1 cellular context compared by ENCODE assay signal in genomic region chr6:27667016-27667415, GRCh38.
TF ChIP-seq lines count a peak whose summit lies in the region.

No MANE protein-coding gene starts in this region.

TF ChIP-seq in HepG2, 621 proteins besides CTCF, POLR2A, EP300 and RAD21 (continued from another document):
- no peak for TF ChIP-seq ZNF646 (CRISPR knock-in tag; IDR thresholded peaks at IDR 0.05)
- no peak for TF ChIP-seq JARID2 (CRISPR knock-in tag; IDR thresholded peaks at IDR 0.05; ENCODE audit: insufficient replicate concordance)
- TF ChIP-seq MXD4 (CRISPR knock-in tag; IDR thresholded peaks at IDR 0.05) = no peak
- TF ChIP-seq, protein P1, sequence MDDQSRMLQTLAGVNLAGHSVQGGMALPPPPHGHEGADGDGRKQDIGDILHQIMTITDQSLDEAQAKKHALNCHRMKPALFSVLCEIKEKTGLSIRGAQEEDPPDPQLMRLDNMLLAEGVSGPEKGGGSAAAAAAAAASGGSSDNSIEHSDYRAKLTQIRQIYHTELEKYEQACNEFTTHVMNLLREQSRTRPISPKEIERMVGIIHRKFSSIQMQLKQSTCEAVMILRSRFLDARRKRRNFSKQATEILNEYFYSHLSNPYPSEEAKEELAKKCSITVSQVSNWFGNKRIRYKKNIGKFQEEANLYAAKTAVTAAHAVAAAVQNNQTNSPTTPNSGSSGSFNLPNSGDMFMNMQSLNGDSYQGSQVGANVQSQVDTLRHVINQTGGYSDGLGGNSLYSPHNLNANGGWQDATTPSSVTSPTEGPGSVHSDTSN (CRISPR knock-in tag; IDR thresholded peaks at IDR 0.05; ENCODE audit: borderline replicate concordance) = no peak
- TF ChIP-seq KAT2B (IDR thresholded peaks at IDR 0.05; ENCODE audit: borderline replicate concordance, low read depth, low read length) = no peak
- no peak for TF ChIP-seq SMYD3 (CRISPR knock-in tag; IDR thresholded peaks at IDR 0.05)
- no peak for TF ChIP-seq MTA1 (CRISPR knock-in tag; IDR thresholded peaks at IDR 0.05; ENCODE audit: borderline replicate concordance)
- TF ChIP-seq MAFF (IDR thresholded peaks at IDR 0.05; ENCODE audit: low read depth, low read length) = no peak
- TF ChIP-seq ZFP1 (CRISPR knock-in tag; IDR thresholded peaks at IDR 0.05) = no peak
- no peak for TF ChIP-seq THRA (CRISPR knock-in tag; IDR thresholded peaks at IDR 0.05; ENCODE audit: borderline replicate concordance)
- no peak for TF ChIP-seq MTA3 (CRISPR knock-in tag; IDR thresholded peaks at IDR 0.05)
- no peak for TF ChIP-seq JDP2 (CRISPR knock-in tag; IDR thresholded peaks at IDR 0.05; ENCODE audit: borderline replicate concordance)
- no peak for TF ChIP-seq RXRA (CRISPR knock-in tag; IDR thresholded peaks at IDR 0.05)
- no peak for TF ChIP-seq ZNF558 (CRISPR knock-in tag; IDR thresholded peaks at IDR 0.05; ENCODE audit: borderline replicate concordance)
